ENCODE assay signal across 10 cellular contexts in the genomic region with DNA sequence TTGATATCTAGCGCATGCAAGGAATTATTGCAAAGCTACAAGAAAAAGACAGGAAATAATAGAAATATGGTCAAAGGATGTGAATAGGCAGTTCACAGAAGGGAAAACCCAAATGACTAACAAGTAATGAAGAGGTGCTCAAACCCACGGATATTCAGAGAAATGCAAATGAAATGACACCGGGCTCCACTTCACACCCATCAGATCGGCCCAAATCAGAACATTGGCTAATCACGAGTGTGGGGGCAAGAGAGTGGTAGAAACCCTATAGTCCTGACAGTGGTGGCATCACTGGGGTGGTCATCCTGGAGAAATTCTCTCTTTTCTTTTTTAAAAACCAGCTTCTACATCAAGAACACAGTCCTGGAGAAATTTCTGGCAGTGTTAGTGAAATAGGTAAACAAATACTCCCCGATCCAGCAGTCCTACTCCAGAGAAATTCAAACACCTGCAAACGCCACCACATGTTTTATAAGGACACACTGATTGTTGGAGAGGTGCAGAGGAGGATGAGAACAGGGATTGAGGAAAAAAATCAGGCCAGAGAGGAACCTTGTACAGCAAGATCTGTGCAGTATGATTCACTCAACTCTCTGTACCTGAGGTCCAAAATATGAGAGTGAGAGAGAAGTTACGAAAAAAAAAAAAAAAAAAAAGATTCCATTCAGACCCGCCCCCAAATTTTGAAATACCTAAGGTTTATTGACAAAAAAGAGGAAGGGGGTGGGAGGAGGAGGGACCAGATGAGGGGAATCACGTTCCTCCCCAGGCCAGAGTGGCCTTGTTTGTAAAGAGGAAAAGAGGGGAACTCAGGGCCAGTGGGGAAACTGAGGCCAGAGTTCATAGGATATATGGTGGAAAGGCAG. TPM values are rescaled to one million over a fixed set of nuclear protein-coding genes. Genes with fewer than 3 reads are reported as not detected.
A peak's percentile ranks its signal among the peaks of the same experiment; 100 is the strongest.
DNase-seq lines count a peak whose midpoint lies in the region; ATAC-seq, FAIRE-seq and TF ChIP-seq lines count a peak whose summit lies in the region.
"Had no signal": no experiment of that assay in that cellular context is flagged by ENCODE, and none has a peak within 500 bp of the region (broad histone marks: within the 10 kb centered on the region; RNA-seq: fewer than 3 reads in every experiment).

No MANE protein-coding gene starts in this region.

- DNase-seq in GM12891 (ENCODE audit: insufficient read length, low spot score) (no peak), OCI-M1 (lab: John Stamatoyannopoulos, UW) (peak; percentile 46), NCI-H187 (lab: John Stamatoyannopoulos, UW) (no peak), NCI-H1105 treated with DMSO at 0.1 percent for 48 hours (lab: John Stamatoyannopoulos, UW) (no peak), Peyer's patch (no peak)
- DNase-seq in effector memory CD4-positive, alpha-beta T cell, result no peak
- DNase-seq: NCI-H187 treated with DMSO at 0.1 percent for 48 hours had no signal

- H3K27me3 ChIP-seq in ACC112 (ENCODE audit: insufficient read depth, low read length), result no peaks in the 10 kb centered on the region
- no peaks in the 10 kb centered on the region for H3K27me3 ChIP-seq in effector memory CD4-positive, alpha-beta T cell (replicated peaks; ENCODE audit: control insufficient read depth, insufficient read depth, low read length, poor library complexity, severe bottlenecking)
- no peaks in the 10 kb centered on the region for H3K27me3 ChIP-seq in Peyer's patch

- H3K36me3 ChIP-seq in ACC112 (ENCODE audit: insufficient read depth, low read length) (no peaks in the 10 kb centered on the region), Peyer's patch (no peaks in the 10 kb centered on the region)
- no peaks in the 10 kb centered on the region for H3K36me3 ChIP-seq in effector memory CD4-positive, alpha-beta T cell (ENCODE audit: control insufficient read depth, insufficient read depth, low read length)

- H2AFZ ChIP-seq in ACC112 (ENCODE audit: low read length, unreplicated experiment), result peak overlapping the region; percentile 41

- no peaks in the 10 kb centered on the region for H3K79me2 ChIP-seq in ACC112 (ENCODE audit: control insufficient read depth, insufficient read depth, low read length, unreplicated experiment)

- peak; percentile 66 for FAIRE-seq in GM12891 (lab: Jason Lieb, UNC)
- FAIRE-seq: astrocyte had no signal

- ATAC-seq in GM19463 (IDR thresholded peaks at IDR 0.05; ENCODE audit: unreplicated experiment), result no peak

- TF ChIP-seq POLR2A in GM12891 (IDR thresholded peaks at IDR 0.05; ENCODE audit: low read depth, low read length), result no peak
- TF ChIP-seq POLR2A in Peyer's patch (IDR thresholded peaks at IDR 0.05), result no peak

- H3K4me3 ChIP-seq in ACC112 (ENCODE audit: low read depth, low read length) (no peak overlapping the region), Peyer's patch (no peak overlapping the region)
- peak overlapping the region; percentile 46 for H3K4me3 ChIP-seq in effector memory CD4-positive, alpha-beta T cell (ENCODE audit: insufficient read depth, low read depth, low read length, poor library complexity, severe bottlenecking)

- no peak overlapping the region for H3K27ac ChIP-seq in ACC112 (ENCODE audit: low read depth, low read length)
- peak overlapping the region; percentile 73 for H3K27ac ChIP-seq in effector memory CD4-positive, alpha-beta T cell (ENCODE audit: insufficient read depth, low read length, poor library complexity, severe bottlenecking)
- H3K27ac ChIP-seq in Peyer's patch, result peak overlapping the region in 2 of 4 donors; percentile 50 to 81

- H3K9me3 ChIP-seq in effector memory CD4-positive, alpha-beta T cell (ENCODE audit: control insufficient read depth, low read length), result no peaks in the 10 kb centered on the region
- no peaks in the 10 kb centered on the region for H3K9me3 ChIP-seq in Peyer's patch

- H3K4me1 ChIP-seq in ACC112 (ENCODE audit: control insufficient read depth, insufficient read depth, low read length, unreplicated experiment) (peaks cover 47% of the 10 kb centered on the region), Peyer's patch (peaks cover 0 to 34% (median 30%) of the 10 kb centered on the region in 4 donors)
- H3K4me1 ChIP-seq in effector memory CD4-positive, alpha-beta T cell (ENCODE audit: control insufficient read depth, insufficient read depth, low read length, poor library complexity, severe bottlenecking), result peaks cover 73% of the 10 kb centered on the region

- TF ChIP-seq CTCF in Peyer's patch (IDR thresholded peaks at IDR 0.05), result no peak

TF ChIP-seq in GM12891, 5 proteins besides CTCF, POLR2A, EP300 and RAD21:
- no peak for TF ChIP-seq POLR2AphosphoS5 (IDR thresholded peaks at IDR 0.05; ENCODE audit: low read depth, low read length)
- TF ChIP-seq POU2F2 (IDR thresholded peaks at IDR 0.05; ENCODE audit: low read depth, low read length), result peak; percentile 91
- peak; percentile 76 for TF ChIP-seq SPI1 (IDR thresholded peaks at IDR 0.05; ENCODE audit: low read depth, low read length)
- no peak for TF ChIP-seq TAF1 (IDR thresholded peaks at IDR 0.05; ENCODE audit: low read depth, low read length)
TF ChIP-seq in GM12891: peak in this region for 2.

RNA-seq across cellular contexts. Expression of a gene that starts 9.2 kb away (rescaled TPM):
- 27.3 TPM for polyA plus RNA-seq in GM12891 (2012; ENCODE audit: low read depth, missing spikeins)
- total RNA-seq in Peyer's patch, result 10 to 100 TPM; 37.1 to 92.8 (median 64.0) TPM
